Comparison of ENCODE assay signal across 1 cellular context in genomic region chr11:112024778-112025678, GRCh38.
TF ChIP-seq lines count a peak whose summit lies in the region.

TSS of gene DLAT (plus strand) at chr11:112025408. CDS start at chr11:112025473, 65 bp downstream.

TF ChIP-seq in GM12878, 131 proteins besides CTCF, POLR2A, EP300 and RAD21 (continued from another document and continues in another):
- TF ChIP-seq E2F8 (IDR thresholded peaks at IDR 0.05; ENCODE audit: low read depth, partially characterized antibody) = peak; percentile 74
- TF ChIP-seq IKZF2 (IDR thresholded peaks at IDR 0.05) = peak; percentile 68 to 73; a peak in 3 of 4 replicates
- TF ChIP-seq RCOR1 (conservative IDR thresholded peaks at IDR 0.05; ENCODE audit: low read depth, low read length) = 0 out of 2 replicates have a peak, but pooled peaks have one; percentile 59
- no peak for TF ChIP-seq SUPT20H (IDR thresholded peaks at IDR 0.05; ENCODE audit: borderline replicate concordance, control insufficient read depth, low read depth, low read length)
- TF ChIP-seq RB1 (IDR thresholded peaks at IDR 0.05; ENCODE audit: borderline replicate concordance) = no peak; the same call in 1 of the 2 replicates
- 0 out of 2 replicates have a peak, but pooled peaks have one; percentile 12 for TF ChIP-seq TCF12 (IDR thresholded peaks at IDR 0.05; ENCODE audit: low read depth, low read length)
- peak; percentile 70; the same call in 1 of the 2 replicates for TF ChIP-seq ESRRA (IDR thresholded peaks at IDR 0.05; ENCODE audit: low read length)
- TF ChIP-seq TCF3 (IDR thresholded peaks at IDR 0.05; ENCODE audit: borderline replicate concordance, insufficient read depth, low read depth, low read length) = 0 out of 2 replicates have a peak, but pooled peaks have one; percentile 45
- TF ChIP-seq SPI1 (IDR thresholded peaks at IDR 0.05; ENCODE audit: borderline replicate concordance, insufficient read depth, low read depth, low read length) = no peak
- peak; percentile 85 for TF ChIP-seq TAF1 (IDR thresholded peaks at IDR 0.05; ENCODE audit: borderline replicate concordance, low read depth, low read length)
- TF ChIP-seq ZBTB11 (CRISPR knock-in tag; IDR thresholded peaks at IDR 0.05) = no peak
- peak; percentile 42; the same call in 1 of the 2 replicates for TF ChIP-seq HCFC1 (IDR thresholded peaks at IDR 0.05; ENCODE audit: low read length)
- TF ChIP-seq BCL3 (IDR thresholded peaks at IDR 0.05; ENCODE audit: borderline replicate concordance, insufficient read depth, low read depth, low read length, poor library complexity, severe bottlenecking) = no peak
- TF ChIP-seq MEF2B (IDR thresholded peaks at IDR 0.05; ENCODE audit: partially characterized antibody, poor library complexity, severe bottlenecking) = no peak
- TF ChIP-seq ZBTB40 (IDR thresholded peaks at IDR 0.05; ENCODE audit: borderline replicate concordance) = no peak; the same call in 1 of the 2 replicates
- peak; percentile 72 for TF ChIP-seq LARP7 (IDR thresholded peaks at IDR 0.05)
- TF ChIP-seq TBL1XR1 (IDR thresholded peaks at IDR 0.05; ENCODE audit: low read depth, low read length) = peak; percentile 82
- TF ChIP-seq DPF2 (IDR thresholded peaks at IDR 0.05) = peak; percentile 33
- TF ChIP-seq CEBPZ (IDR thresholded peaks at IDR 0.05; ENCODE audit: low read depth, low read length) = no peak
- TF ChIP-seq CHD1 (IDR thresholded peaks at IDR 0.05; ENCODE audit: low read depth, low read length) = 0 out of 2 replicates have a peak, but pooled peaks have one; percentile 30
- TF ChIP-seq FOS (IDR thresholded peaks at IDR 0.05; ENCODE audit: borderline replicate concordance, extremely low read depth, insufficient read length) = peak; percentile 4
- TF ChIP-seq BACH1 (IDR thresholded peaks at IDR 0.05; ENCODE audit: borderline replicate concordance) = peak; percentile 66
- peak; percentile 88; the same call in 1 of the 2 replicates for TF ChIP-seq MAX (IDR thresholded peaks at IDR 0.05; ENCODE audit: low read depth, low read length)
- peak; percentile 62; the same call in 1 of the 2 replicates for TF ChIP-seq ZNF687 (IDR thresholded peaks at IDR 0.05)
- TF ChIP-seq NKRF (conservative IDR thresholded peaks at IDR 0.05) = peak; percentile 57; the same call in 1 of the 2 replicates
- TF ChIP-seq RUNX3 (IDR thresholded peaks at IDR 0.05; ENCODE audit: low read length) = peak; percentile 83
- peak; percentile 60; the same call in 1 of the 2 replicates for TF ChIP-seq ZBTB33 (IDR thresholded peaks at IDR 0.05)
